ENCODE assay signal across 8 cellular contexts in genomic region chr4:47914926-47915237, GRCh38. TPM values are rescaled to one million over a fixed set of nuclear protein-coding genes. Genes with fewer than 3 reads are reported as not detected.
DNase-seq lines count a peak whose midpoint lies in the region; ATAC-seq and TF ChIP-seq lines count a peak whose summit lies in the region.

No MANE protein-coding gene starts in this region.

- no peak overlapping the region for H3K9ac ChIP-seq in neural progenitor cell

- peaks cover 9% of the 10 kb centered on the region for H3K4me1 ChIP-seq in neural progenitor cell

- no peak for DNase-seq in activated naive CD4-positive, alpha-beta T cell treated with anti-CD3 and anti-CD28 coated beads, Interleukin-2, amount 50 U/mL, for 16 hours
- DNase-seq in neural progenitor cell (ENCODE audit: low spot score) (no peak), AG08395 (ENCODE audit: low spot score) (no peak), NAMALWA (ENCODE audit: low spot score) (no peak), GM20000 (ENCODE audit: low spot score) (no peak)

- peak overlapping the region; percentile 79 for H3K27ac Mint-ChIP-seq in activated naive CD4-positive, alpha-beta T cell treated with anti-CD3 and anti-CD28 coated beads, Interleukin-2, amount 50 U/mL, for 24 hours
- H3K27ac Mint-ChIP-seq in neural progenitor cell, result peak overlapping the region; percentile 22

- peak overlapping the region; percentile 91 for H3K4me2 ChIP-seq in neural progenitor cell

- peaks cover 4% of the 10 kb centered on the region for H3K36me3 ChIP-seq in neural progenitor cell

- peak overlapping the region; percentile 86 for H3K4me3 ChIP-seq in neural progenitor cell

- H3K9me3 ChIP-seq in neural progenitor cell (ENCODE audit: low read depth), result no peaks in the 10 kb centered on the region

- H2AFZ ChIP-seq in neural progenitor cell (replicated peaks), result peak overlapping the region; percentile 95

- peak overlapping the region; percentile 96 for H3K4me3 Mint-ChIP-seq in activated naive CD4-positive, alpha-beta T cell treated with anti-CD3 and anti-CD28 coated beads, Interleukin-2, amount 50 U/mL, for 24 hours
- H3K4me3 Mint-ChIP-seq in neural progenitor cell, result peak overlapping the region; percentile 93

- H3K27me3 Mint-ChIP-seq in activated naive CD4-positive, alpha-beta T cell treated with anti-CD3 and anti-CD28 coated beads, Interleukin-2, amount 50 U/mL, for 24 hours, result no peaks in the 10 kb centered on the region
- H3K27me3 Mint-ChIP-seq in neural progenitor cell (ENCODE audit: insufficient read depth, low read depth), result no peaks in the 10 kb centered on the region

- no peak for TF ChIP-seq CTCF in neural progenitor cell (IDR thresholded peaks at IDR 0.05)
- TF ChIP-seq CTCF in GM20000 (IDR thresholded peaks at IDR 0.05; ENCODE audit: extremely low read depth, missing control alignments), result no peak

- peaks cover 7% of the 10 kb centered on the region for H3K36me3 Mint-ChIP-seq in activated naive CD4-positive, alpha-beta T cell treated with anti-CD3 and anti-CD28 coated beads, Interleukin-2, amount 50 U/mL, for 24 hours
- peaks cover 21% of the 10 kb centered on the region for H3K36me3 Mint-ChIP-seq in neural progenitor cell

- peak overlapping the region; percentile 72 for H3K27ac ChIP-seq in cingulate gyrus (ENCODE audit: low read depth, low read length)
- no peak overlapping the region for H3K27ac ChIP-seq in neural progenitor cell

- no peaks in the 10 kb centered on the region for H4K20me1 ChIP-seq in neural progenitor cell (ENCODE audit: low read depth)

- H3K27me3 ChIP-seq in neural progenitor cell, result peaks cover 6% of the 10 kb centered on the region

- peak; percentile 7 for ATAC-seq in HG03575 (IDR thresholded peaks at IDR 0.05; ENCODE audit: extremely low read depth, insufficient number of reproducible peaks, low FRiP score, unreplicated experiment)

- H3K79me2 ChIP-seq in neural progenitor cell (ENCODE audit: low read depth), result peaks cover 41% of the 10 kb centered on the region

- H3K4me1 Mint-ChIP-seq in activated naive CD4-positive, alpha-beta T cell treated with anti-CD3 and anti-CD28 coated beads, Interleukin-2, amount 50 U/mL, for 24 hours, result peaks cover 29% of the 10 kb centered on the region
- H3K4me1 Mint-ChIP-seq in neural progenitor cell, result peaks cover 16% of the 10 kb centered on the region

- no peaks in the 10 kb centered on the region for H3K9me3 Mint-ChIP-seq in activated naive CD4-positive, alpha-beta T cell treated with anti-CD3 and anti-CD28 coated beads, Interleukin-2, amount 50 U/mL, for 24 hours
- H3K9me3 Mint-ChIP-seq in neural progenitor cell, result peaks cover 14% of the 10 kb centered on the region

- no peaks in the 10 kb centered on the region for H3F3A ChIP-seq in neural progenitor cell (ENCODE audit: low read depth)

RNA-seq across cellular contexts. Expression of gene NFXL1, which starts 0.5 kb away (rescaled TPM):
- 18.1 and 33.2 TPM in 2 replicates for total RNA-seq in neural progenitor cell (ENCODE audit: low replicate concordance)
